Comparison of ENCODE assay signal across 8 cellular contexts in the genomic region with DNA sequence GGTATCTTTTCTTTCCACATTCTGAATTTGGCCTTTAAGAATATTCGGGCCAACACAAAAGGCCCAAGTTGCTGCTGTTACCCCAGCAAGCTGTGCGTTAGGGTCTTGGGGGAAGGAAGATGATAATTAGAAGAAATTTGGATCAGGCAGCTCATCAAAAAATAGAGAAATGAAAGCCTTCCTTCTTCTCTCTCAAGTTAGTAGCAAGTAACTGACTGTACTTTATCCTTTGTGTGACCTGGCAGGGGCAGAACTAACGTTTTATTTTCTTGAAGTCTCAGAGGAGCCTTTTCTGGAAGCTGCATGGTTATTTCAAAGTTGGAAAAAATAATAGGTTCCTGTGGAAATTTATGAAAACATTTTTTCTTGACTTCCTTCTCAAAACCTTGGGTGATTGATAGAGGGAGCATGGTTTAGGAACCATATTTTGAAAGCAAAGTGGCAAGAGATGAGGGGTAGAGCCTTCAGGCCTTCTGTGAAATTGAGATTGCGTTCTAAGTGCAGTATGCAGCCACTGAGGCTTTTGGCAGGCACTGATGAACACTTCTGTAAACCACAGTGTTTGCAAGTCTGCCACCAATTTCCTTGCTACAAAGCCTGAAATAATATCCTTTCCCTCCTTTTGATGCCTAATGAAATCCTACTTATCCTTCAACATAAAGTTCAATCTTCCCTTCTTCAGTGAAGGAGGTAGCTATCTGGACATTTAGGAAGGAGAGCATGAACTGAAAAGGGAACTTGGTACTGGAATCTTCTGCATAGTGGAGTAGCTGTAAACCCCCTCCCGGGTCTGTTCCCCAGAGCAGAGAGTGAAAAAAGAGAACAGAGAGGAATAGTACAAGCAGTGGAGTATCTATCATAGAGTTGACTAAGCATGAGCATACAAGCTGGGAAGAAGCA.
DNase-seq lines count a peak whose midpoint lies in the region; ATAC-seq and TF ChIP-seq lines count a peak whose summit lies in the region.

No MANE protein-coding gene starts in this region.

- H3K4me1 ChIP-seq in stomach (peaks cover 12 to 44% (median 31%) of the 10 kb centered on the region in 4 donors), HAP-1 (no peaks in the 10 kb centered on the region)

- in situ Hi-C loops in HAP-1 (cut with MboI; ENCODE audit: low sequenced_read_pairs): no loop called here

- WGBS in stomach, 5 donors: 34 to 44% (median 35%) methylated on average over 5 of the region's 5 CpGs

- TF ChIP-seq CTCF in HL-60 (IDR thresholded peaks at IDR 0.05; ENCODE audit: insufficient read depth, low read length) (no peak), stomach (IDR thresholded peaks at IDR 0.05) (no peak)

- H3K36me3 ChIP-seq in stomach (no peaks in the 10 kb centered on the region), HAP-1 (replicated peaks) (no peaks in the 10 kb centered on the region)

- no peak for TF ChIP-seq EP300 in stomach (IDR thresholded peaks at IDR 0.05)

- H3K9me3 ChIP-seq in stomach (no peaks in the 10 kb centered on the region), HAP-1 (no peaks in the 10 kb centered on the region)

- H3K4me3 ChIP-seq in HL-60 (replicated peaks; ENCODE audit: insufficient read depth, low read length) (no peak overlapping the region), stomach (no peak overlapping the region), HAP-1 (no peak overlapping the region)

- no peak for TF ChIP-seq POLR2A in stomach (IDR thresholded peaks at IDR 0.05)

- intact Hi-C loops in stomach (cut with DNase I; ENCODE audit: low total_unique reads): no loop called here

- DNase-seq in HL-60 (ENCODE audit: low read depth in 1 of 2, low spot score in 1 of 2) (peak in 1 of 2 experiments; percentile 64), fibroblast of gingiva (ENCODE audit: low read depth) (peak; percentile 31), stomach (no peak), NCI-H2227 (lab: John Stamatoyannopoulos, UW; ENCODE audit: unreplicated experiment) (no peak), T-helper 9 cell (no peak), HAP-1 (ENCODE audit: low spot score in 2 of 2) (no peak)
- no peak for DNase-seq in activated CD4-positive, alpha-beta T cell treated with anti-CD3 and anti-CD28 coated beads for 1 hour

- peak; percentile 82 for ATAC-seq in GM21390 (IDR thresholded peaks at IDR 0.05; ENCODE audit: unreplicated experiment)

- H3K27ac ChIP-seq in HL-60 (replicated peaks) (peak overlapping the region; percentile 78), stomach (peak overlapping the region in 4 of 5 donors; percentile 38 to 80 (median 52))

- H3K27me3 ChIP-seq in HL-60 (ENCODE audit: insufficient read depth, poor library complexity, severe bottlenecking) (no peaks in the 10 kb centered on the region), stomach (no peaks in the 10 kb centered on the region), HAP-1 (ENCODE audit: low read depth) (no peaks in the 10 kb centered on the region)
